In genomic region chr14:22837059-22837749, GRCh38 we compare ENCODE assay signal across 1 cellular context.
TF ChIP-seq lines count a peak whose summit lies in the region.

No MANE protein-coding gene starts in this region.

TF ChIP-seq in IMR-90, 13 proteins besides CTCF, POLR2A, EP300 and RAD21:
- no peak for TF ChIP-seq SMC3 (IDR thresholded peaks at IDR 0.05; ENCODE audit: low read depth, low read length)
- 0 out of 2 replicates have a peak, but pooled peaks have one; percentile 46 for TF ChIP-seq MXI1 (IDR thresholded peaks at IDR 0.05; ENCODE audit: borderline replicate concordance, low read depth, low read length)
- TF ChIP-seq RCOR1 (IDR thresholded peaks at IDR 0.05; ENCODE audit: insufficient replicate concordance, low read length): no peak
- no peak for TF ChIP-seq USF2 (IDR thresholded peaks at IDR 0.05; ENCODE audit: low read depth, low read length)
